1 cellular context compared by ENCODE assay signal in genomic region chr6:26354162-26354561, GRCh38.
TF ChIP-seq lines count a peak whose summit lies in the region.

No MANE protein-coding gene starts in this region.

TF ChIP-seq in HepG2, 621 proteins besides CTCF, POLR2A, EP300 and RAD21 (continued from another document):
- TF ChIP-seq ZNF280D (CRISPR knock-in tag; IDR thresholded peaks at IDR 0.05) (no peak), PRMT3 (CRISPR knock-in tag; IDR thresholded peaks at IDR 0.05; ENCODE audit: borderline replicate concordance, low read depth) (no peak), E2F1 (CRISPR knock-in tag; IDR thresholded peaks at IDR 0.05) (no peak), ZNF572 (CRISPR knock-in tag; IDR thresholded peaks at IDR 0.05) (no peak), MTA1 (CRISPR knock-in tag; IDR thresholded peaks at IDR 0.05; ENCODE audit: borderline replicate concordance) (no peak)
